Comparison of ENCODE assay signal across 8 cellular contexts in the genomic region with DNA sequence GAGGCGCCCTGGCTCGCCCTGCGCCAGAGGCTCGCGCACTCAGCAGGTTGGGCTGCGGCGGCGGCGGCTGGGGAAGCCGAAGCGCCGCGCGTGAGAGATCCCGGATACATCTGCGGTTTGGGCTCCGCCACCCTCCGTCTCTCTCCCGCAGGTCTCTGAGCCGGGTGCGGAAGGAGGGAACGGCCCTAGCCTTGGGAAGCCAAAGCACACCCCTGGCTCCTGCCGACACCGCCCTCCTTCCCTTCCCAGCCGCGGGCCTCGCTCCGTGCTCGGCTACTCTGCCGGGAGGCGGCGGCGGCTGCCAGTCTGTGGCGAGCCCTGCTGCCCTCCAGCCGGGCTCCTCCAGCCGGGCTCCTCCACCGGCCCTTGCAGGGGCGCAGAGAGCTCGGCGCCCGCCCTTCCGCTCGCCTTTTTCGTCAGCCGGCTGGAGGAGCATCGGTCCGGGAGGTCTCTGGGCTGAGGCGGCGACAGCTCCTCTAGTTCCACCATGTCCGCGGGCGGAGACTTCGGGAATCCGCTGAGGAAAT. TPM values are rescaled to one million over a fixed set of nuclear protein-coding genes. Genes with fewer than 3 reads are reported as not detected.
DNase-seq lines count a peak whose midpoint lies in the region; ATAC-seq and TF ChIP-seq lines count a peak whose summit lies in the region.
"Not testable (repeated sequence)": the region's sequence is repeated elsewhere in the genome, so short reads cannot be mapped to it uniquely, and the experiment has no call there.

A gene (plus strand): TSS at position 38 of the 527 bp plus-strand sequence. CDS start 450 bp downstream, at position 488.

- DNase-seq in Caki2 (ENCODE audit: low read depth) (peak; percentile 3), inferior parietal cortex (ENCODE audit: extremely low spot score) (peak; percentile 47), nucleus accumbens (lab: John Stamatoyannopoulos, UW) (peak in 40 of 56 donors; percentile 10 to 65 (median 42)), thyroid gland (peak; percentile 36 to 44)
- DNase-seq in Peyer's patch; activated naive CD4-positive, alpha-beta T cell treated with anti-CD3 and anti-CD28 coated beads, Interleukin-2, amount 50 U/mL, for 72 hours (ENCODE audit: low spot score in 2 of 2): not testable (repeated sequence)

- H3K36me3 ChIP-seq in Peyer's patch, thyroid gland: not testable (repeated sequence)

- H3K4me1 ChIP-seq in Peyer's patch, thyroid gland: not testable (repeated sequence)

- H3K27me3 ChIP-seq in Peyer's patch, thyroid gland: not testable (repeated sequence)

- peak within 1 kb of the TSS in 3 of 4 donors; percentile 18 to 45 (median 43) for H3K4me3 ChIP-seq in Peyer's patch
- peak within 1 kb of the TSS in 1 of 3 donors; percentile 24 for H3K4me3 ChIP-seq in thyroid gland (replicated peaks in 1 of 3)

- not testable (repeated sequence) for H3K9me3 Mint-ChIP-seq in activated naive CD4-positive, alpha-beta T cell treated with anti-CD3 and anti-CD28 coated beads, Interleukin-2, amount 50 U/mL, for 72 hours

- H3K27ac ChIP-seq in Peyer's patch (peak within 1 kb of the TSS in 2 of 4 donors; percentile 59 to 61), thyroid gland (peak within 1 kb of the TSS in 1 of 3 donors; percentile 10)

- peak; percentile 61 for ATAC-seq in HG03432 (IDR thresholded peaks at IDR 0.05; ENCODE audit: unreplicated experiment)
- ATAC-seq in activated naive CD4-positive, alpha-beta T cell treated with anti-CD3 and anti-CD28 coated beads, Interleukin-2, amount 50 U/mL, for 72 hours, result peak; percentile 14 to 59
- ATAC-seq in esophagus mucosa, result peak; percentile 55

- H3K36me3 Mint-ChIP-seq in activated naive CD4-positive, alpha-beta T cell treated with anti-CD3 and anti-CD28 coated beads, Interleukin-2, amount 50 U/mL, for 72 hours, result peaks cover 0 to 23% of the 10 kb centered on the region in 2 donors

- TF ChIP-seq POLR2A in Peyer's patch (IDR thresholded peaks at IDR 0.05); thyroid gland (IDR thresholded peaks at IDR 0.05): not testable (repeated sequence)

- TF ChIP-seq CTCF in Peyer's patch (IDR thresholded peaks at IDR 0.05); thyroid gland (IDR thresholded peaks at IDR 0.05): not testable (repeated sequence)

- 4 to 5% methylated on average over 22 to 33 of the region's 54 CpGs for WGBS in thyroid gland, 2 donors

- H3K9me3 ChIP-seq in Peyer's patch, thyroid gland: not testable (repeated sequence)

- not testable (repeated sequence) for H3K27ac Mint-ChIP-seq in activated naive CD4-positive, alpha-beta T cell treated with anti-CD3 and anti-CD28 coated beads, Interleukin-2, amount 50 U/mL, for 72 hours

- in situ Hi-C loops in Caki2 (cut with HindIII; ENCODE audit: low pct_unique_long_range_greater_than_20kb, low sequenced_read_pairs), result not testable (repeated sequence)

- intact Hi-C loops in thyroid gland (cut with DNase I), result not testable (repeated sequence)

RNA-seq across cellular contexts. Expression of the gene that starts here (rescaled TPM):
- not detected in 2 replicates for total RNA-seq in Caki2 (2014; rRNA removed; shearing (Covaris generic); ENCODE audit: low replicate concordance)
- total RNA-seq in Peyer's patch (not detected), esophagus mucosa (not detected), thyroid gland (under 1 TPM in 3 of 4 donors, not detected in 1; 0.11 to 0.40 (median 0.15) TPM)
- not detected for total RNA-seq in activated naive CD4-positive, alpha-beta T cell treated with anti-CD3 and anti-CD28 coated beads, Interleukin-2, amount 50 U/mL, for 72 hours

Comparison
In these comparisons a context has a peak if more than half of its experiments do, and no peak if none do; other contexts are left out.
1. Peak in DNase-seq in Caki2; RNA of the gene not detected or under 1 TPM.
2. Peak in ATAC-seq in activated naive CD4-positive, alpha-beta T cell treated with anti-CD3 and anti-CD28 coated beads, Interleukin-2, amount 50 U/mL, for 72 hours; RNA of the gene not detected or under 1 TPM.
3. Peak in ATAC-seq in esophagus mucosa; RNA of the gene not detected or under 1 TPM.
4. Peak in DNase-seq in thyroid gland; RNA of the gene not detected or under 1 TPM.